Comparison of ENCODE assay signal across 37 cellular contexts in the genomic region with DNA sequence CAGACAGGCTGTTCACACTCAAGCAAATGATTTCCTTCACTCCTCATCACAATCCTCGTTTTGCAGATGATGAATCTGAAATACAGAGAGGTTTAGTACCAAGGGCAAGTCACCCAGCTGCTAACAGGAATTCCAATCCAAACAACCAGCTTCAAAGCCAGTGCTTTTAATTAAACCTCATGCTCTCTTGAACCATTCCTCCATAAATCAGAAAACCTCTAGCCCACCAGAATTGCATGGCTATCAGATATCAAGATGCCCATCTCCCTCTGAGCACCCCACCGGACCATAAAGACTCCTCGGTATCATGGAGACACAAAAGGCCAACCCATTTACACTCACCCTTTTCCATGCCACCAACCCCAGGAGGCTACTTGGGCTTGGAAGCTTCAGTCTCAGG. TPM values are rescaled to one million over a fixed set of nuclear protein-coding genes. Genes with fewer than 3 reads are reported as not detected.
"Had no signal": no experiment of that assay in that cellular context is flagged by ENCODE, and none has a peak within 500 bp of the region (broad histone marks: within the 10 kb centered on the region; RNA-seq: fewer than 3 reads in every experiment).

No MANE protein-coding gene starts in this region.

- H3K4me3 ChIP-seq: body of pancreas, cardiac muscle cell had no signal

- H3K27me3 ChIP-seq: body of pancreas, brain microvascular endothelial cell had no signal

- H3K9me3 Mint-ChIP-seq: activated CD4-positive, alpha-beta memory T cell treated with anti-CD3 and anti-CD28 coated beads, Interleukin-2, amount 10 ng/mL, durations not matched to agents 7 days and 5 days; activated naive CD4-positive, alpha-beta T cell treated with anti-CD3 and anti-CD28 coated beads, Interleukin-2, amount 50 U/mL, for 24 hours; activated T-helper 2 cell treated with anti-CD3 and anti-CD28 coated beads, Interferon-gamma antibody, Interleukin-2, Interleukin-4, amounts not matched to agents 10 μg/mL and 5 μg/mL and 100 μg/mL, durations not matched to agents 14 hours and 24 hours and 36 hours had no signal

- H3K4me1 ChIP-seq: body of pancreas had no signal

- H3K27ac Mint-ChIP-seq: activated CD4-positive, alpha-beta memory T cell treated with anti-CD3 and anti-CD28 coated beads, Interleukin-2, amount 10 ng/mL, durations not matched to agents 7 days and 5 days; activated CD4-positive, alpha-beta T cell treated with anti-CD3 and anti-CD28 coated beads for 36 hours; activated CD4-positive, alpha-beta T cell treated with anti-CD3 and anti-CD28 coated beads, Interleukin-2, amount 10 ng/mL, durations not matched to agents 7 days and 5 days; activated CD8-positive, alpha-beta memory T cell treated with anti-CD3 and anti-CD28 coated beads, Interleukin-2, amount 10 ng/mL, durations not matched to agents 7 days and 5 days; activated CD8-positive, alpha-beta T cell treated with anti-CD3 and anti-CD28 coated beads, Interleukin-2, amount 10 ng/mL, durations not matched to agents 7 days and 5 days; activated naive CD4-positive, alpha-beta T cell treated with anti-CD3 and anti-CD28 coated beads, Interleukin-2, amount 10 ng/mL, durations not matched to agents 7 days and 5 days; activated naive CD4-positive, alpha-beta T cell treated with anti-CD3 and anti-CD28 coated beads, Interleukin-2, amount 50 U/mL, for 24 hours; activated naive CD8-positive, alpha-beta T cell; activated naive CD8-positive, alpha-beta T cell treated with anti-CD3 and anti-CD28 coated beads, Interleukin-2, amount 10 ng/mL, durations not matched to agents 7 days and 5 days; activated naive CD8-positive, alpha-beta T cell treated with anti-CD3 and anti-CD28 coated beads, Interleukin-2, amount 50 U/mL, for 24 hours; activated T-cell treated with anti-CD3 and anti-CD28 coated beads, Interleukin-2, amount 50 U/mL, for 24 hours; activated T-helper 2 cell treated with anti-CD3 and anti-CD28 coated beads, Interferon-gamma antibody, Interleukin-2, Interleukin-4, amounts not matched to agents 10 μg/mL and 5 μg/mL and 100 μg/mL, durations not matched to agents 14 hours and 24 hours and 36 hours; T-helper 1 cell treated with Interleukin-12 subunit alpha and Interleukin-12 subunit beta and Interleukin-4 antibody, amounts not matched to agents 30 μg/mL and 1 μg/mL, for 36 hours; T-helper 2 cell treated with Interferon-gamma antibody and Interleukin-4, amounts not matched to agents 5 μg/mL and 100 μg/mL, for 36 hours; WTC11 had no signal

- H3K36me3 ChIP-seq: brain microvascular endothelial cell, cardiac muscle cell, WERI-Rb-1 had no signal

- H3K27ac ChIP-seq: body of pancreas, brain microvascular endothelial cell, cardiac muscle cell, WERI-Rb-1 had no signal

- DNase-seq: activated CD4-positive, alpha-beta memory T cell treated with anti-CD3 and anti-CD28 coated beads, Interleukin-2, amount 10 ng/mL, durations not matched to agents 7 days and 5 days; activated CD4-positive, alpha-beta T cell treated with anti-CD3 and anti-CD28 coated beads for 1 hour; activated CD4-positive, alpha-beta T cell treated with anti-CD3 and anti-CD28 coated beads for 36 hours; activated CD4-positive, alpha-beta T cell treated with anti-CD3 and anti-CD28 coated beads for 48 hours; activated CD4-positive, alpha-beta T cell treated with anti-CD3 and anti-CD28 coated beads, Interleukin-2, amount 10 ng/mL, durations not matched to agents 7 days and 5 days; activated CD4-positive, alpha-beta T cell treated with anti-CD3 and anti-CD28 coated beads, Interleukin-2, amount 50 U/mL, for 48 hours; activated CD4-positive, CD25-positive, alpha-beta regulatory T cell; activated CD8-positive, alpha-beta memory T cell treated with anti-CD3 and anti-CD28 coated beads for 24 hours; activated CD8-positive, alpha-beta memory T cell treated with anti-CD3 and anti-CD28 coated beads, Interleukin-2, amount 10 ng/mL, durations not matched to agents 7 days and 5 days; activated CD8-positive, alpha-beta memory T cell treated with anti-CD3 and anti-CD28 coated beads, Interleukin-2, amount 50 U/mL, for 48 hours; activated CD8-positive, alpha-beta T cell treated with anti-CD3 and anti-CD28 coated beads, Interleukin-2, amount 10 ng/mL, durations not matched to agents 7 days and 5 days; activated effector memory CD4-positive, alpha-beta T cell treated with Interleukin-2 at 50 U/mL for 16 hours; activated gamma-delta T cell; activated naive CD4-positive, alpha-beta T cell treated with anti-CD3 and anti-CD28 coated beads, Interleukin-2, amount 10 ng/mL, durations not matched to agents 7 days and 5 days; activated naive CD4-positive, alpha-beta T cell treated with Interleukin-2 at 50 U/mL for 16 hours; activated naive CD8-positive, alpha-beta T cell treated with anti-CD3 and anti-CD28 coated beads, Interleukin-2, amount 10 ng/mL, durations not matched to agents 7 days and 5 days; activated naive CD8-positive, alpha-beta T cell treated with anti-CD3 and anti-CD28 coated beads, Interleukin-2, amount 50 U/mL, for 24 hours; activated T-cell treated with anti-CD3 and anti-CD28 coated beads, Interleukin-2, amount 50 U/mL, for 24 hours; activated T-cell treated with anti-CD3 and anti-CD28 coated beads, Interleukin-2, amount 50 U/mL, for 48 hours; amygdala; aorta; body of pancreas; brain microvascular endothelial cell; caudate nucleus; cerebellar nuclear complex; T-helper 1 cell; T-helper 2 cell; T-helper 9 cell; WERI-Rb-1 had no signal

- H3K4me1 Mint-ChIP-seq: activated CD4-positive, alpha-beta memory T cell treated with anti-CD3 and anti-CD28 coated beads, Interleukin-2, amount 10 ng/mL, durations not matched to agents 7 days and 5 days; activated CD4-positive, alpha-beta T cell treated with anti-CD3 and anti-CD28 coated beads for 36 hours; activated CD4-positive, alpha-beta T cell treated with anti-CD3 and anti-CD28 coated beads, Interleukin-2, amount 10 ng/mL, durations not matched to agents 7 days and 5 days; activated CD8-positive, alpha-beta memory T cell treated with anti-CD3 and anti-CD28 coated beads, Interleukin-2, amount 10 ng/mL, durations not matched to agents 7 days and 5 days; activated naive CD4-positive, alpha-beta T cell treated with anti-CD3 and anti-CD28 coated beads, Interleukin-2, amount 10 ng/mL, durations not matched to agents 7 days and 5 days; activated naive CD4-positive, alpha-beta T cell treated with anti-CD3 and anti-CD28 coated beads, Interleukin-2, amount 50 U/mL, for 24 hours; activated naive CD8-positive, alpha-beta T cell treated with anti-CD3 and anti-CD28 coated beads, Interleukin-2, amount 10 ng/mL, durations not matched to agents 7 days and 5 days; activated naive CD8-positive, alpha-beta T cell treated with anti-CD3 and anti-CD28 coated beads, Interleukin-2, amount 50 U/mL, for 24 hours; central memory CD8-positive, alpha-beta T cell; WTC11 had no signal

- H3K36me3 Mint-ChIP-seq: activated CD8-positive, alpha-beta memory T cell treated with anti-CD3 and anti-CD28 coated beads, Interleukin-2, amount 10 ng/mL, durations not matched to agents 7 days and 5 days; activated naive CD4-positive, alpha-beta T cell treated with anti-CD3 and anti-CD28 coated beads, Interleukin-2, amount 10 ng/mL, durations not matched to agents 7 days and 5 days; activated naive CD4-positive, alpha-beta T cell treated with anti-CD3 and anti-CD28 coated beads, Interleukin-2, amount 50 U/mL, for 24 hours; activated naive CD8-positive, alpha-beta T cell; activated naive CD8-positive, alpha-beta T cell treated with anti-CD3 and anti-CD28 coated beads, Interleukin-2, amount 10 ng/mL, durations not matched to agents 7 days and 5 days; WTC11 had no signal

- H3K9me3 ChIP-seq: body of pancreas had no signal

- H3K4me3 Mint-ChIP-seq: activated CD4-positive, alpha-beta memory T cell treated with anti-CD3 and anti-CD28 coated beads, Interleukin-2, amount 10 ng/mL, durations not matched to agents 7 days and 5 days; activated CD4-positive, alpha-beta T cell treated with anti-CD3 and anti-CD28 coated beads for 36 hours; activated CD4-positive, alpha-beta T cell treated with anti-CD3 and anti-CD28 coated beads, Interleukin-2, amount 10 ng/mL, durations not matched to agents 7 days and 5 days; activated CD8-positive, alpha-beta memory T cell treated with anti-CD3 and anti-CD28 coated beads, Interleukin-2, amount 10 ng/mL, durations not matched to agents 7 days and 5 days; activated CD8-positive, alpha-beta T cell treated with anti-CD3 and anti-CD28 coated beads, Interleukin-2, amount 10 ng/mL, durations not matched to agents 7 days and 5 days; activated naive CD4-positive, alpha-beta T cell treated with anti-CD3 and anti-CD28 coated beads, Interleukin-2, amount 10 ng/mL, durations not matched to agents 7 days and 5 days; activated naive CD4-positive, alpha-beta T cell treated with anti-CD3 and anti-CD28 coated beads, Interleukin-2, amount 50 U/mL, for 24 hours; activated naive CD8-positive, alpha-beta T cell; activated naive CD8-positive, alpha-beta T cell treated with anti-CD3 and anti-CD28 coated beads, Interleukin-2, amount 10 ng/mL, durations not matched to agents 7 days and 5 days; activated naive CD8-positive, alpha-beta T cell treated with anti-CD3 and anti-CD28 coated beads, Interleukin-2, amount 50 U/mL, for 24 hours; activated T-cell treated with anti-CD3 and anti-CD28 coated beads, Interleukin-2, amount 50 U/mL, for 24 hours; central memory CD8-positive, alpha-beta T cell; T-helper 1 cell treated with Interleukin-12 subunit alpha and Interleukin-12 subunit beta and Interleukin-4 antibody, amounts not matched to agents 30 μg/mL and 1 μg/mL, for 36 hours; T-helper 2 cell treated with Interferon-gamma antibody and Interleukin-4, amounts not matched to agents 5 μg/mL and 100 μg/mL, for 36 hours; WTC11 had no signal

- H3K27me3 Mint-ChIP-seq: activated CD4-positive, alpha-beta memory T cell treated with anti-CD3 and anti-CD28 coated beads, Interleukin-2, amount 10 ng/mL, durations not matched to agents 7 days and 5 days; activated CD8-positive, alpha-beta memory T cell treated with anti-CD3 and anti-CD28 coated beads, Interleukin-2, amount 10 ng/mL, durations not matched to agents 7 days and 5 days; activated naive CD4-positive, alpha-beta T cell treated with anti-CD3 and anti-CD28 coated beads, Interleukin-2, amount 10 ng/mL, durations not matched to agents 7 days and 5 days; activated naive CD8-positive, alpha-beta T cell treated with anti-CD3 and anti-CD28 coated beads, Interleukin-2, amount 10 ng/mL, durations not matched to agents 7 days and 5 days; central memory CD8-positive, alpha-beta T cell had no signal

RNA-seq across cellular contexts. Expression of a gene that starts 46.0 kb away (rescaled TPM):
- total RNA-seq: activated CD4-positive, alpha-beta T cell treated with anti-CD3 and anti-CD28 coated beads, Interleukin-2, amount 10 ng/mL, durations not matched to agents 7 days and 5 days; activated CD8-positive, alpha-beta T cell treated with anti-CD3 and anti-CD28 coated beads, Interleukin-2, amount 10 ng/mL, durations not matched to agents 7 days and 5 days; activated naive CD8-positive, alpha-beta T cell treated with anti-CD3 and anti-CD28 coated beads, Interleukin-2, amount 10 ng/mL, durations not matched to agents 7 days and 5 days; body of pancreas; cardiac muscle cell had no signal
